ENCODE assay signal across 15 cellular contexts in genomic region chr17:44492706-44493272, GRCh38.
"Had no signal": no experiment of that assay in that cellular context is flagged by ENCODE, and none has a peak within 500 bp of the region (broad histone marks: within the 10 kb centered on the region; RNA-seq: fewer than 3 reads in every experiment).

No MANE protein-coding gene starts in this region.

- H3K36me3 Mint-ChIP-seq: naive B cell had no signal

- H3K27ac ChIP-seq: esophagus squamous epithelium, gastroesophageal sphincter had no signal

- H3K9me3 ChIP-seq: esophagus squamous epithelium, gastroesophageal sphincter had no signal

- ATAC-seq: effector memory CD8-positive, alpha-beta T cell; gastroesophageal sphincter had no signal

- H3K27me3 Mint-ChIP-seq: dendritic cell treated with granulocyte-macrophage colony-stimulating factor and Interleukin-4, amounts not matched to agents 40 ng/mL and 50 ng/mL, for 4 days; effector memory CD8-positive, alpha-beta T cell; naive B cell; type B pancreatic cell had no signal

- H3K4me3 Mint-ChIP-seq: dendritic cell treated with granulocyte-macrophage colony-stimulating factor and Interleukin-4, amounts not matched to agents 40 ng/mL and 50 ng/mL, for 4 days; effector memory CD8-positive, alpha-beta T cell; naive B cell; nephron; type B pancreatic cell had no signal

- DNase-seq: effector memory CD8-positive, alpha-beta T cell; esophagus squamous epithelium; foreskin fibroblast; mesendoderm; naive B cell; occipital lobe; posterior cingulate gyrus; right cardiac atrium; small intestine; stimulated activated CD4-positive, alpha-beta T cell treated with anti-CD3 and anti-CD28 coated beads, Interleukin-12 subunit alpha, Interleukin-12 subunit beta, amount 100 ng/mL, for 4 hours; stimulated activated naive CD4-positive, alpha-beta T cell treated with Interleukin-2 at 50 U/mL for 16 hours had no signal

- H3K27me3 ChIP-seq: esophagus squamous epithelium, gastroesophageal sphincter had no signal

- H3K4me3 ChIP-seq: esophagus squamous epithelium, gastroesophageal sphincter had no signal

- H3K27ac Mint-ChIP-seq: dendritic cell treated with granulocyte-macrophage colony-stimulating factor and Interleukin-4, amounts not matched to agents 40 ng/mL and 50 ng/mL, for 4 days; nephron; type B pancreatic cell had no signal

- H3K9me3 Mint-ChIP-seq: dendritic cell treated with granulocyte-macrophage colony-stimulating factor and Interleukin-4, amounts not matched to agents 40 ng/mL and 50 ng/mL, for 4 days; effector memory CD8-positive, alpha-beta T cell; naive B cell; nephron; type B pancreatic cell had no signal
